1 cellular context compared by ENCODE assay signal in genomic region chr3:104461431-104461830, GRCh38.
TF ChIP-seq lines count a peak whose summit lies in the region.

No MANE protein-coding gene starts in this region.

TF ChIP-seq in H1, 55 proteins besides CTCF, POLR2A, EP300 and RAD21 (continued from another document):
- TF ChIP-seq ZNF274 (IDR thresholded peaks at IDR 0.05; ENCODE audit: borderline replicate concordance, extremely low read depth, low read length): no peak
- no peak for TF ChIP-seq SP1 (IDR thresholded peaks at IDR 0.05; ENCODE audit: low read depth, low read length)
- no peak for TF ChIP-seq SP2 (IDR thresholded peaks at IDR 0.05; ENCODE audit: low read length)
- TF ChIP-seq, protein P1, sequence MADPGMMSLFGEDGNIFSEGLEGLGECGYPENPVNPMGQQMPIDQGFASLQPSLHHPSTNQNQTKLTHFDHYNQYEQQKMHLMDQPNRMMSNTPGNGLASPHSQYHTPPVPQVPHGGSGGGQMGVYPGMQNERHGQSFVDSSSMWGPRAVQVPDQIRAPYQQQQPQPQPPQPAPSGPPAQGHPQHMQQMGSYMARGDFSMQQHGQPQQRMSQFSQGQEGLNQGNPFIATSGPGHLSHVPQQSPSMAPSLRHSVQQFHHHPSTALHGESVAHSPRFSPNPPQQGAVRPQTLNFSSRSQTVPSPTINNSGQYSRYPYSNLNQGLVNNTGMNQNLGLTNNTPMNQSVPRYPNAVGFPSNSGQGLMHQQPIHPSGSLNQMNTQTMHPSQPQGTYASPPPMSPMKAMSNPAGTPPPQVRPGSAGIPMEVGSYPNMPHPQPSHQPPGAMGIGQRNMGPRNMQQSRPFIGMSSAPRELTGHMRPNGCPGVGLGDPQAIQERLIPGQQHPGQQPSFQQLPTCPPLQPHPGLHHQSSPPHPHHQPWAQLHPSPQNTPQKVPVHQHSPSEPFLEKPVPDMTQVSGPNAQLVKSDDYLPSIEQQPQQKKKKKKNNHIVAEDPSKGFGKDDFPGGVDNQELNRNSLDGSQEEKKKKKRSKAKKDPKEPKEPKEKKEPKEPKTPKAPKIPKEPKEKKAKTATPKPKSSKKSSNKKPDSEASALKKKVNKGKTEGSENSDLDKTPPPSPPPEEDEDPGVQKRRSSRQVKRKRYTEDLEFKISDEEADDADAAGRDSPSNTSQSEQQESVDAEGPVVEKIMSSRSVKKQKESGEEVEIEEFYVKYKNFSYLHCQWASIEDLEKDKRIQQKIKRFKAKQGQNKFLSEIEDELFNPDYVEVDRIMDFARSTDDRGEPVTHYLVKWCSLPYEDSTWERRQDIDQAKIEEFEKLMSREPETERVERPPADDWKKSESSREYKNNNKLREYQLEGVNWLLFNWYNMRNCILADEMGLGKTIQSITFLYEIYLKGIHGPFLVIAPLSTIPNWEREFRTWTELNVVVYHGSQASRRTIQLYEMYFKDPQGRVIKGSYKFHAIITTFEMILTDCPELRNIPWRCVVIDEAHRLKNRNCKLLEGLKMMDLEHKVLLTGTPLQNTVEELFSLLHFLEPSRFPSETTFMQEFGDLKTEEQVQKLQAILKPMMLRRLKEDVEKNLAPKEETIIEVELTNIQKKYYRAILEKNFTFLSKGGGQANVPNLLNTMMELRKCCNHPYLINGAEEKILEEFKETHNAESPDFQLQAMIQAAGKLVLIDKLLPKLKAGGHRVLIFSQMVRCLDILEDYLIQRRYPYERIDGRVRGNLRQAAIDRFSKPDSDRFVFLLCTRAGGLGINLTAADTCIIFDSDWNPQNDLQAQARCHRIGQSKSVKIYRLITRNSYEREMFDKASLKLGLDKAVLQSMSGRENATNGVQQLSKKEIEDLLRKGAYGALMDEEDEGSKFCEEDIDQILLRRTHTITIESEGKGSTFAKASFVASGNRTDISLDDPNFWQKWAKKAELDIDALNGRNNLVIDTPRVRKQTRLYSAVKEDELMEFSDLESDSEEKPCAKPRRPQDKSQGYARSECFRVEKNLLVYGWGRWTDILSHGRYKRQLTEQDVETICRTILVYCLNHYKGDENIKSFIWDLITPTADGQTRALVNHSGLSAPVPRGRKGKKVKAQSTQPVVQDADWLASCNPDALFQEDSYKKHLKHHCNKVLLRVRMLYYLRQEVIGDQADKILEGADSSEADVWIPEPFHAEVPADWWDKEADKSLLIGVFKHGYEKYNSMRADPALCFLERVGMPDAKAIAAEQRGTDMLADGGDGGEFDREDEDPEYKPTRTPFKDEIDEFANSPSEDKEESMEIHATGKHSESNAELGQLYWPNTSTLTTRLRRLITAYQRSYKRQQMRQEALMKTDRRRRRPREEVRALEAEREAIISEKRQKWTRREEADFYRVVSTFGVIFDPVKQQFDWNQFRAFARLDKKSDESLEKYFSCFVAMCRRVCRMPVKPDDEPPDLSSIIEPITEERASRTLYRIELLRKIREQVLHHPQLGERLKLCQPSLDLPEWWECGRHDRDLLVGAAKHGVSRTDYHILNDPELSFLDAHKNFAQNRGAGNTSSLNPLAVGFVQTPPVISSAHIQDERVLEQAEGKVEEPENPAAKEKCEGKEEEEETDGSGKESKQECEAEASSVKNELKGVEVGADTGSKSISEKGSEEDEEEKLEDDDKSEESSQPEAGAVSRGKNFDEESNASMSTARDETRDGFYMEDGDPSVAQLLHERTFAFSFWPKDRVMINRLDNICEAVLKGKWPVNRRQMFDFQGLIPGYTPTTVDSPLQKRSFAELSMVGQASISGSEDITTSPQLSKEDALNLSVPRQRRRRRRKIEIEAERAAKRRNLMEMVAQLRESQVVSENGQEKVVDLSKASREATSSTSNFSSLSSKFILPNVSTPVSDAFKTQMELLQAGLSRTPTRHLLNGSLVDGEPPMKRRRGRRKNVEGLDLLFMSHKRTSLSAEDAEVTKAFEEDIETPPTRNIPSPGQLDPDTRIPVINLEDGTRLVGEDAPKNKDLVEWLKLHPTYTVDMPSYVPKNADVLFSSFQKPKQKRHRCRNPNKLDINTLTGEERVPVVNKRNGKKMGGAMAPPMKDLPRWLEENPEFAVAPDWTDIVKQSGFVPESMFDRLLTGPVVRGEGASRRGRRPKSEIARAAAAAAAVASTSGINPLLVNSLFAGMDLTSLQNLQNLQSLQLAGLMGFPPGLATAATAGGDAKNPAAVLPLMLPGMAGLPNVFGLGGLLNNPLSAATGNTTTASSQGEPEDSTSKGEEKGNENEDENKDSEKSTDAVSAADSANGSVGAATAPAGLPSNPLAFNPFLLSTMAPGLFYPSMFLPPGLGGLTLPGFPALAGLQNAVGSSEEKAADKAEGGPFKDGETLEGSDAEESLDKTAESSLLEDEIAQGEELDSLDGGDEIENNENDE (IDR thresholded peaks at IDR 0.05; ENCODE audit: insufficient replicate concordance, low read length): no peak
- no peak for TF ChIP-seq SUZ12 (IDR thresholded peaks at IDR 0.05; ENCODE audit: low read length)
- TF ChIP-seq TAF7 (optimal IDR thresholded peaks at IDR 0.05; ENCODE audit: borderline replicate concordance, low read depth, low read length): no peak
- TF ChIP-seq TBP (IDR thresholded peaks at IDR 0.05; ENCODE audit: low read depth, low read length): no peak
- TF ChIP-seq RFX5 (IDR thresholded peaks at IDR 0.05; ENCODE audit: borderline replicate concordance, low read depth, low read length): no peak
- no peak for TF ChIP-seq SIN3A (conservative IDR thresholded peaks at IDR 0.05 in 1 of 2, IDR thresholded peaks at IDR 0.05 in 1 of 2; ENCODE audit: low read depth in 1 of 2, low read length in 2 of 2)
- TF ChIP-seq RBBP5 (IDR thresholded peaks at IDR 0.05; ENCODE audit: borderline replicate concordance, low read depth, low read length): no peak
- TF ChIP-seq MAX (IDR thresholded peaks at IDR 0.05): no peak
- no peak for TF ChIP-seq CHD1 (IDR thresholded peaks at IDR 0.05; ENCODE audit: low read depth, low read length)
- TF ChIP-seq SIRT6 (IDR thresholded peaks at IDR 0.05; ENCODE audit: low read length): no peak
